Comparison of ENCODE assay signal across 22 cellular contexts in genomic region chr2:153291718-153292117, GRCh38.
"Had no signal": no experiment of that assay in that cellular context is flagged by ENCODE, and none has a peak within 500 bp of the region (broad histone marks: within the 10 kb centered on the region; RNA-seq: fewer than 3 reads in every experiment).

No MANE protein-coding gene starts in this region.

- H3K4me1 Mint-ChIP-seq: IgD-negative memory B cell had no signal

- H3K4me3 Mint-ChIP-seq: IgD-negative memory B cell, T-cell had no signal

- H3K9ac ChIP-seq: KMS-11, SK-N-SH had no signal

- H3K4me2 ChIP-seq: KMS-11, SK-N-SH had no signal

- DNase-seq: Kasumi-1, MM.1S, NCI-H1105, NCI-H1417, NCI-H1436 treated with DMSO at 0.1 percent for 48 hours, NCI-H1694, NCI-H187 treated with DMSO at 0.1 percent for 48 hours, NCI-H2029 treated with DMSO at 0.1 percent for 48 hours, NCI-H524, NCI-H526 treated with DMSO at 0.1 percent for 48 hours, NCI-H748 treated with DMSO at 0.1 percent for 48 hours, PC-3, SHP77, SK-N-SH, SW 1271, T-cell had no signal

- ATAC-seq: K562, Panc1, PC-3, T-cell had no signal

- H3K9me3 ChIP-seq: SK-N-SH had no signal

- H3K27ac ChIP-seq: HL-60, KMS-11, RWPE1 had no signal

- H3K4me3 ChIP-seq: K562 had no signal

- H3K27me3 Mint-ChIP-seq: IgD-negative memory B cell, T-cell had no signal

- H3K9me3 Mint-ChIP-seq: T-cell had no signal

- H3K27ac Mint-ChIP-seq: IgD-negative memory B cell, T-cell had no signal
